Comparison of ENCODE assay signal across 21 cellular contexts in genomic region chr16:59259964-59260348, GRCh38.
DNase-seq lines count a peak whose midpoint lies in the region; ATAC-seq and TF ChIP-seq lines count a peak whose summit lies in the region.
"Had no signal": no experiment of that assay in that cellular context is flagged by ENCODE, and none has a peak within 500 bp of the region (broad histone marks: within the 10 kb centered on the region; RNA-seq: fewer than 3 reads in every experiment).

No MANE protein-coding gene starts in this region.

- TF ChIP-seq EP300 in gastroesophageal sphincter (IDR thresholded peaks at IDR 0.05), result no peak

- H3K79me2 ChIP-seq in DND-41 (ENCODE audit: insufficient read depth, low read length) (no peaks in the 10 kb centered on the region), hepatocyte (no peaks in the 10 kb centered on the region)

- H3K36me3 ChIP-seq in DND-41 (ENCODE audit: insufficient read depth, low read length) (no peaks in the 10 kb centered on the region), gastroesophageal sphincter (no peaks in the 10 kb centered on the region), testis (ENCODE audit: low read depth, missing control alignments) (no peaks in the 10 kb centered on the region), hepatocyte (replicated peaks; ENCODE audit: insufficient read depth, low read depth) (no peaks in the 10 kb centered on the region)
- H3K36me3 ChIP-seq: upper lobe of left lung had no signal

- DNase-seq in AG10803 (ENCODE audit: low read depth) (peak; percentile 1), DND-41 (no peak), NOMO-1 treated with DMSO at 0.1 percent for 48 hours (lab: John Stamatoyannopoulos, UW; ENCODE audit: unreplicated experiment) (peak; percentile 77), left kidney (ENCODE audit: low read depth, low spot score) (peak; percentile 3), testis (no peak), hepatocyte (ENCODE audit: low spot score) (no peak)
- DNase-seq: activated CD4-positive, alpha-beta T cell treated with anti-CD3 and anti-CD28 coated beads for 4 hours; activated CD8-positive, alpha-beta memory T cell treated with anti-CD3 and anti-CD28 coated beads, Interleukin-2, amount 50 U/mL, for 4 hours; activated gamma-delta T cell; body of pancreas; NCI-H1105; NCI-H2081 treated with DMSO at 0.1 percent for 48 hours; NCI-H510A treated with DMSO at 0.1 percent for 48 hours; PC-3; right cardiac atrium; stimulated activated CD4-positive, alpha-beta T cell treated with anti-CD3 and anti-CD28 coated beads, Interleukin-1b, Interleukin-23, amount 100 ng/mL, for 48 hours; upper lobe of left lung had no signal

- H3K4me3 ChIP-seq in AG10803 (ENCODE audit: low read length) (no peak overlapping the region), DND-41 (ENCODE audit: low read depth in 1 of 2, low read length in 2 of 2) (no peak overlapping the region), gastroesophageal sphincter (no peak overlapping the region), testis (no peak overlapping the region), hepatocyte (no peak overlapping the region)
- H3K4me3 ChIP-seq: body of pancreas, coronary artery, upper lobe of left lung had no signal

- ATAC-seq in DND-41 (ENCODE audit: insufficient read depth, low read depth) (peak; percentile 63), gastroesophageal sphincter (no peak), HG02970 (IDR thresholded peaks at IDR 0.05; ENCODE audit: low FRiP score, unreplicated experiment) (no peak)
- ATAC-seq: body of pancreas, left lobe of liver, PC-3, right cardiac atrium had no signal

- H3K9me3 ChIP-seq in DND-41 (ENCODE audit: insufficient read depth, low read length, severe bottlenecking) (no peaks in the 10 kb centered on the region), gastroesophageal sphincter (no peaks in the 10 kb centered on the region), testis (no peaks in the 10 kb centered on the region), hepatocyte (ENCODE audit: low read depth) (no peaks in the 10 kb centered on the region)
- H3K9me3 ChIP-seq: body of pancreas, upper lobe of left lung had no signal

- no peak overlapping the region for H3K27ac ChIP-seq in DND-41 (ENCODE audit: low read length)
- H3K27ac ChIP-seq in gastroesophageal sphincter, result no peak overlapping the region
- H3K27ac ChIP-seq in testis, result no peak overlapping the region
- H3K27ac ChIP-seq in hepatocyte, result no peak overlapping the region
- H3K27ac ChIP-seq: body of pancreas, coronary artery, upper lobe of left lung had no signal

- H3K9me2 ChIP-seq in hepatocyte (replicated peaks; ENCODE audit: insufficient read depth), result no peaks in the 10 kb centered on the region

- H4K20me1 ChIP-seq in DND-41 (ENCODE audit: insufficient read depth, low read length), result no peaks in the 10 kb centered on the region
- no peaks in the 10 kb centered on the region for H4K20me1 ChIP-seq in hepatocyte (ENCODE audit: insufficient read depth, poor library complexity, severe bottlenecking)

- no peak overlapping the region for H2AFZ ChIP-seq in DND-41 (ENCODE audit: low read depth, low read length)
- H2AFZ ChIP-seq in hepatocyte, result no peak overlapping the region

- H3K9ac ChIP-seq in DND-41 (ENCODE audit: low read depth, low read length), result no peak overlapping the region

- H3K27me3 ChIP-seq in DND-41 (ENCODE audit: insufficient read depth, low read length, poor library complexity), result no peaks in the 10 kb centered on the region
- no peaks in the 10 kb centered on the region for H3K27me3 ChIP-seq in gastroesophageal sphincter
- no peaks in the 10 kb centered on the region for H3K27me3 ChIP-seq in testis
- no peaks in the 10 kb centered on the region for H3K27me3 ChIP-seq in hepatocyte
- H3K27me3 ChIP-seq: body of pancreas, upper lobe of left lung had no signal

- intact Hi-C loops in testis (cut with DNase I; ENCODE audit: low total_unique reads), result no loop called here

- TF ChIP-seq POLR2A in gastroesophageal sphincter (IDR thresholded peaks at IDR 0.05), result no peak
- no peak for TF ChIP-seq POLR2A in testis (IDR thresholded peaks at IDR 0.05)

- peaks cover 19% of the 10 kb centered on the region for H3K4me1 ChIP-seq in DND-41 (ENCODE audit: insufficient read depth, low read length)
- H3K4me1 ChIP-seq in gastroesophageal sphincter, result no peaks in the 10 kb centered on the region
- H3K4me1 ChIP-seq in testis, result no peaks in the 10 kb centered on the region
- H3K4me1 ChIP-seq in hepatocyte (ENCODE audit: insufficient read depth), result no peaks in the 10 kb centered on the region
- H3K4me1 ChIP-seq: body of pancreas, upper lobe of left lung had no signal

- TF ChIP-seq CTCF in AG10803 (conservative IDR thresholded peaks at IDR 0.05; ENCODE audit: low read length), result no peak
- no peak for TF ChIP-seq CTCF in DND-41 (IDR thresholded peaks at IDR 0.05; ENCODE audit: borderline replicate concordance, extremely low read depth, low read length, poor library complexity, severe bottlenecking)
- TF ChIP-seq CTCF in gastroesophageal sphincter (IDR thresholded peaks at IDR 0.05), result no peak
- TF ChIP-seq CTCF in testis (IDR thresholded peaks at IDR 0.05), result no peak
- no peak for TF ChIP-seq CTCF in hepatocyte (IDR thresholded peaks at IDR 0.05; ENCODE audit: poor library complexity)

- H3K4me2 ChIP-seq in DND-41 (ENCODE audit: insufficient read depth, low read length) (0 out of 2 replicates have a peak overlapping the region, but pooled peaks have one; percentile 56), hepatocyte (no peak overlapping the region)

Comparison
In these comparisons a context has a peak if more than half of its experiments do, and no peak if none do; other contexts are left out.
1. DNase-seq: peak in AG10803 (single experiment), NOMO-1 treated with DMSO at 0.1 percent for 48 hours (single experiment) and left kidney (single experiment); none in DND-41 (single experiment), testis (single experiment) and hepatocyte (single experiment).